In genomic region chr6:151389640-151390275, GRCh38 we compare ENCODE assay signal across 8 cellular contexts. TPM values are rescaled to one million over a fixed set of nuclear protein-coding genes. Genes with fewer than 3 reads are reported as not detected.
A peak's percentile ranks its signal among the peaks of the same experiment; 100 is the strongest.
DNase-seq lines count a peak whose midpoint lies in the region; ATAC-seq lines count a peak whose summit lies in the region.

No MANE protein-coding gene starts in this region.

- H3K9me3 Mint-ChIP-seq in IgD-negative memory B cell: no peaks in the 10 kb centered on the region

- H3K27ac ChIP-seq in skin epidermis: peak overlapping the region; percentile 75 to 100 (median 98)

- H3K4me3 ChIP-seq in skin epidermis: peak overlapping the region; percentile 66 to 99 (median 88)

- peak; percentile 50 for DNase-seq in NK-92 treated with Interleukin-12 subunit alpha and Interleukin-12 subunit beta, amount 100 ng/mL, for 24 hours (lab: John Stamatoyannopoulos, UW)
- DNase-seq in NK-92 (lab: John Stamatoyannopoulos, UW; ENCODE audit: unreplicated experiment) (no peak), SIG-M5 (lab: John Stamatoyannopoulos, UW) (peak; percentile 76), cerebellar cortex (ENCODE audit: low spot score) (peak; percentile 59), islet precursor cell (peak; percentile 85)

- peaks cover 24 to 44% (median 35%) of the 10 kb centered on the region in 3 donors for H3K4me1 Mint-ChIP-seq in IgD-negative memory B cell

- H3K27me3 Mint-ChIP-seq in IgD-negative memory B cell: no peaks in the 10 kb centered on the region

- H3K4me3 Mint-ChIP-seq in IgD-negative memory B cell: peak overlapping the region; percentile 89 to 99 (median 96)

- H3K27ac Mint-ChIP-seq in IgD-negative memory B cell: peak overlapping the region; percentile 96 to 99 (median 97)

- no peaks in the 10 kb centered on the region for H3K36me3 Mint-ChIP-seq in IgD-negative memory B cell

- ATAC-seq in GM21737 (IDR thresholded peaks at IDR 0.05; ENCODE audit: unreplicated experiment): peak; percentile 64

RNA-seq across cellular contexts. Expression of gene ZBTB2, which starts 1.6 kb away (rescaled TPM):
- polyA plus RNA-seq in IgD-negative memory B cell: 20.5 TPM
